In the genomic region with DNA sequence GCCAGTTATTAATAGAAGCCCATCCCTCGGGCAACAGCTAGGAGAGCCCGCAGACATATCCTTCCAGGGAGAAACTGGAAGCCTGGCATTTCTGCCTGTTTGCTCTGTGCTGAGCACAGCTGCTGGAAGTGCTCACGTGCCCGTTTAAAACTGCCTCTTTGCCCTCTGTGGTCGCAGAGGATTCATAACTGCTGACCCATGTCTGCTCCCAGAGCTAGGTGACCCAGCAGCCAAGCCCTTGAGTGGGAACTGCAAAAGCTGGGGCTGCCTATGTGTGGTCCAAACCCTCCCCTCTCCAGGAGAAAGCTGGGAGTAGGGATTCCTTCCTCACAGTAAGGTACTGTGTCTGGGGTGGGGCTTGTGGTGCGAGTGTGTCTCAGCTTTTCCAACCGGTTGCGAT, we compare ENCODE assay signal across 7 cellular contexts. TPM values are rescaled to one million over a fixed set of nuclear protein-coding genes. Genes with fewer than 3 reads are reported as not detected.
DNase-seq lines count a peak whose midpoint lies in the region; ATAC-seq and TF ChIP-seq lines count a peak whose summit lies in the region.
"Not testable (repeated sequence)": the region's sequence is repeated elsewhere in the genome, so short reads cannot be mapped to it uniquely, and the experiment has no call there.

No MANE protein-coding gene starts in this region.

- H3K27me3 ChIP-seq in psoas muscle (ENCODE audit: insufficient read depth in 3 of 3, low read length in 2 of 3) = not testable (repeated sequence)

- H3K4me3 Mint-ChIP-seq in activated CD4-positive, alpha-beta T cell treated with anti-CD3 and anti-CD28 coated beads for 36 hours = not testable (repeated sequence)

- H3K27ac ChIP-seq in psoas muscle = not testable (repeated sequence)

- not testable (repeated sequence) for H3K4me3 ChIP-seq in psoas muscle

- intact Hi-C loops in activated CD4-positive, alpha-beta T cell treated with anti-CD3 and anti-CD28 coated beads for 36 hours (cut with DNase I, micrococcal nuclease); psoas muscle (cut with DNase I): not testable (repeated sequence)

- H3K36me3 ChIP-seq in psoas muscle (ENCODE audit: insufficient read depth in 1 of 2, low read depth in 1 of 2) = not testable (repeated sequence)

- not testable (repeated sequence) for H3K27me3 Mint-ChIP-seq in activated CD4-positive, alpha-beta T cell treated with anti-CD3 and anti-CD28 coated beads for 36 hours

- not testable (repeated sequence) for H3K9me3 Mint-ChIP-seq in activated CD4-positive, alpha-beta T cell treated with anti-CD3 and anti-CD28 coated beads for 36 hours (ENCODE audit: low read depth)

- POLR2A ChIA-PET in activated CD4-positive, alpha-beta T cell treated with anti-CD3 and anti-CD28 coated beads for 36 hours (lab: Charles Lee) = not testable (repeated sequence)

- H3K4me1 Mint-ChIP-seq in activated CD4-positive, alpha-beta T cell treated with anti-CD3 and anti-CD28 coated beads for 36 hours = not testable (repeated sequence)

- DNase-seq in DMS79 treated with DMSO at 0.1 percent for 48 hours (lab: John Stamatoyannopoulos, UW) (peak; percentile 1), HK-2 (ENCODE audit: unreplicated experiment) (peak; percentile 3), NCI-H187 (lab: John Stamatoyannopoulos, UW) (peak; percentile 26 to 46), NCI-H774 (lab: John Stamatoyannopoulos, UW) (peak; percentile 20), islet precursor cell (peak; percentile 35)
- peak; percentile 24 for DNase-seq in activated CD4-positive, alpha-beta T cell treated with anti-CD3 and anti-CD28 coated beads for 36 hours
- not testable (repeated sequence) for DNase-seq in psoas muscle

- TF ChIP-seq CTCF in psoas muscle (IDR thresholded peaks at IDR 0.05) = not testable (repeated sequence)

- WGBS in psoas muscle, 3 donors = 37 to 57% (median 50%) methylated on average over 8 of the region's 8 CpGs

- CTCF ChIA-PET in activated CD4-positive, alpha-beta T cell treated with anti-CD3 and anti-CD28 coated beads for 36 hours (lab: Charles Lee) = not testable (repeated sequence)

- not testable (repeated sequence) for ATAC-seq in activated CD4-positive, alpha-beta T cell treated with anti-CD3 and anti-CD28 coated beads for 36 hours
- peak in 3 of 4 donors; percentile 40 to 75 (median 63) for ATAC-seq in psoas muscle

- H3K9me3 ChIP-seq in psoas muscle = not testable (repeated sequence)

- not testable (repeated sequence) for H3K36me3 Mint-ChIP-seq in activated CD4-positive, alpha-beta T cell treated with anti-CD3 and anti-CD28 coated beads for 36 hours (ENCODE audit: low read depth)

- H3K27ac Mint-ChIP-seq in activated CD4-positive, alpha-beta T cell treated with anti-CD3 and anti-CD28 coated beads for 36 hours = not testable (repeated sequence)

- not testable (repeated sequence) for H3K4me1 ChIP-seq in psoas muscle

RNA-seq across cellular contexts. Expression of a gene that starts 14.6 kb away (rescaled TPM):
- total RNA-seq in activated CD4-positive, alpha-beta T cell treated with anti-CD3 and anti-CD28 coated beads for 36 hours = 10 to 100 TPM; 18.0 to 18.3 TPM
- 1 to 10 TPM; 1.4 to 4.7 (median 2.6) TPM for total RNA-seq in psoas muscle
- polyA plus RNA-seq in psoas muscle = 1 to 10 TPM; 1.6 to 4.8 (median 3.2) TPM

RNA-seq across cellular contexts. Expression of a gene that starts 54.0 kb away (rescaled TPM):
- total RNA-seq in activated CD4-positive, alpha-beta T cell treated with anti-CD3 and anti-CD28 coated beads for 36 hours = 1 to 10 TPM; 1.9 to 2.6 TPM
- total RNA-seq in psoas muscle = 100 to 1,000 TPM in 3 of 4 donors, 10 to 100 TPM in 1; 80.2 to 150 (median 118) TPM
- 100 to 1,000 TPM in 2 of 3 donors, 10 to 100 TPM in 1; 38.8 to 142 (median 115) TPM for polyA plus RNA-seq in psoas muscle

Comparison
In these comparisons a context has a peak if more than half of its experiments do, and no peak if none do; other contexts are left out.
1. RNA of a gene that starts 54.0 kb away (total RNA-seq): 80.2 to 150 TPM in psoas muscle; 1.9 to 2.6 TPM in activated CD4-positive, alpha-beta T cell treated with anti-CD3 and anti-CD28 coated beads for 36 hours; every median in the first group is over 10 times any median in the second.